Comparison of ENCODE assay signal across 39 cellular contexts in genomic region chr6:6177754-6178153, GRCh38.
"Had no signal": no experiment of that assay in that cellular context is flagged by ENCODE, and none has a peak within 500 bp of the region (broad histone marks: within the 10 kb centered on the region; RNA-seq: fewer than 3 reads in every experiment).

No MANE protein-coding gene starts in this region.

- H3K36me3 Mint-ChIP-seq: activated naive CD4-positive, alpha-beta T cell treated with anti-CD3 and anti-CD28 coated beads, Interleukin-2, amount 10 ng/mL, durations not matched to agents 7 days and 5 days; activated naive CD4-positive, alpha-beta T cell treated with anti-CD3 and anti-CD28 coated beads, Interleukin-2, amount 50 U/mL, for 24 hours; activated naive CD4-positive, alpha-beta T cell treated with anti-CD3 and anti-CD28 coated beads, Interleukin-2, amount 50 U/mL, for 72 hours; activated naive CD8-positive, alpha-beta T cell; activated naive CD8-positive, alpha-beta T cell treated with anti-CD3 and anti-CD28 coated beads for 36 hours; activated naive CD8-positive, alpha-beta T cell treated with anti-CD3 and anti-CD28 coated beads, Interleukin-2, amount 10 ng/mL, durations not matched to agents 7 days and 5 days; brain had no signal

- H3K9me3 Mint-ChIP-seq: activated naive CD4-positive, alpha-beta T cell treated with anti-CD3 and anti-CD28 coated beads for 36 hours; activated naive CD4-positive, alpha-beta T cell treated with anti-CD3 and anti-CD28 coated beads, Interleukin-2, amount 10 ng/mL, durations not matched to agents 7 days and 5 days; activated naive CD4-positive, alpha-beta T cell treated with anti-CD3 and anti-CD28 coated beads, Interleukin-2, amount 50 U/mL, for 24 hours; activated naive CD4-positive, alpha-beta T cell treated with anti-CD3 and anti-CD28 coated beads, Interleukin-2, amount 50 U/mL, for 72 hours; activated naive CD8-positive, alpha-beta T cell treated with anti-CD3 and anti-CD28 coated beads for 36 hours; activated naive CD8-positive, alpha-beta T cell treated with anti-CD3 and anti-CD28 coated beads, Interleukin-2, amount 10 ng/mL, durations not matched to agents 7 days and 5 days; activated naive CD8-positive, alpha-beta T cell treated with anti-CD3 and anti-CD28 coated beads, Interleukin-2, amount 50 U/mL, for 24 hours; activated T-cell treated with anti-CD3 and anti-CD28 coated beads, Interleukin-2, amount 50 U/mL, for 24 hours; activated T-cell treated with anti-CD3 and anti-CD28 coated beads, Interleukin-2, amount 50 U/mL, for 4 hours; activated T-cell treated with anti-CD3 and anti-CD28 coated beads, Interleukin-2, amount 50 U/mL, for 72 hours; activated T-helper 1 cell treated with anti-CD3 and anti-CD28 coated beads, Interleukin-12 subunit alpha, Interleukin-12 subunit beta, Interleukin-2, Interleukin-4 antibody, amounts not matched to agents 30 ng/mL and 10 ng/mL and 1 ng/mL, durations not matched to agents 14 hours and 24 hours and 36 hours; activated T-helper 17 cell treated with anti-CD3 and anti-CD28 coated beads, Interleukin-2, amount 50 U/mL, for 72 hours; activated T-helper 2 cell treated with anti-CD3 and anti-CD28 coated beads, Interferon-gamma antibody, Interleukin-2, Interleukin-4, amounts not matched to agents 10 μg/mL and 5 μg/mL and 100 μg/mL, durations not matched to agents 14 hours and 24 hours and 36 hours; brain; central memory CD8-positive, alpha-beta T cell had no signal

- H3K4me1 ChIP-seq: adrenal gland, ascending aorta, body of pancreas, breast epithelium had no signal

- DNase-seq: activated effector memory CD4-positive, alpha-beta T cell treated with anti-CD3 and anti-CD28 coated beads, Interleukin-2, amount 50 U/mL, for 16 hours; activated effector memory CD4-positive, alpha-beta T cell treated with Interleukin-2 at 50 U/mL for 16 hours; activated gamma-delta T cell; activated gamma-delta T cell treated with Interleukin-2 at 50 U/mL for 16 hours; activated naive CD4-positive, alpha-beta T cell; activated naive CD4-positive, alpha-beta T cell treated with anti-CD3 and anti-CD28 coated beads for 36 hours; activated naive CD4-positive, alpha-beta T cell treated with anti-CD3 and anti-CD28 coated beads, Interleukin-2, amount 10 ng/mL, durations not matched to agents 7 days and 5 days; activated naive CD4-positive, alpha-beta T cell treated with anti-CD3 and anti-CD28 coated beads, Interleukin-2, amount 50 U/mL, for 16 hours; activated naive CD4-positive, alpha-beta T cell treated with Interleukin-2 at 50 U/mL for 16 hours; activated naive CD8-positive, alpha-beta T cell treated with anti-CD3 and anti-CD28 coated beads for 36 hours; activated naive CD8-positive, alpha-beta T cell treated with anti-CD3 and anti-CD28 coated beads, Interleukin-2, amount 10 ng/mL, durations not matched to agents 7 days and 5 days; activated naive CD8-positive, alpha-beta T cell treated with anti-CD3 and anti-CD28 coated beads, Interleukin-2, amount 50 U/mL, for 24 hours; activated T-cell treated with anti-CD3 and anti-CD28 coated beads for 4 hours; activated T-cell treated with anti-CD3 and anti-CD28 coated beads, Interleukin-2, amount 50 U/mL, for 1 hour; activated T-cell treated with anti-CD3 and anti-CD28 coated beads, Interleukin-2, amount 50 U/mL, for 24 hours; activated T-cell treated with anti-CD3 and anti-CD28 coated beads, Interleukin-2, amount 50 U/mL, for 4 hours; activated T-cell treated with anti-CD3 and anti-CD28 coated beads, Interleukin-2, amount 50 U/mL, for 48 hours; activated T-cell treated with anti-CD3 and anti-CD28 coated beads, Interleukin-2, amount 50 U/mL, for 72 hours; adrenal gland; amniotic stem cell; amygdala; anterior cingulate cortex; aorta; body of pancreas; brain microvascular endothelial cell; caudate nucleus; central memory CD4-positive, alpha-beta T cell; cerebellar nuclear complex had no signal

- H3K4me1 Mint-ChIP-seq: activated naive CD4-positive, alpha-beta T cell treated with anti-CD3 and anti-CD28 coated beads, Interleukin-2, amount 10 ng/mL, durations not matched to agents 7 days and 5 days; activated naive CD4-positive, alpha-beta T cell treated with anti-CD3 and anti-CD28 coated beads, Interleukin-2, amount 50 U/mL, for 24 hours; activated naive CD8-positive, alpha-beta T cell treated with anti-CD3 and anti-CD28 coated beads for 36 hours; activated naive CD8-positive, alpha-beta T cell treated with anti-CD3 and anti-CD28 coated beads, Interleukin-2, amount 10 ng/mL, durations not matched to agents 7 days and 5 days; activated naive CD8-positive, alpha-beta T cell treated with anti-CD3 and anti-CD28 coated beads, Interleukin-2, amount 50 U/mL, for 24 hours; activated T-helper 17 cell treated with anti-CD3 and anti-CD28 coated beads, Interleukin-2, amount 50 U/mL, for 72 hours; brain; central memory CD8-positive, alpha-beta T cell had no signal

- H3K9me3 ChIP-seq: adrenal gland, ascending aorta, body of pancreas, breast epithelium had no signal

- ATAC-seq: activated naive CD4-positive, alpha-beta T cell treated with anti-CD3 and anti-CD28 coated beads, Interleukin-2, amount 50 U/mL, for 72 hours; activated naive CD8-positive, alpha-beta T cell treated with anti-CD3 and anti-CD28 coated beads, Interleukin-2, amount 50 U/mL, for 24 hours; activated T-cell treated with anti-CD3 and anti-CD28 coated beads, Interleukin-2, amount 50 U/mL, for 4 hours; activated T-cell treated with anti-CD3 and anti-CD28 coated beads, Interleukin-2, amount 50 U/mL, for 72 hours; activated T-helper 17 cell treated with anti-CD3 and anti-CD28 coated beads, Interleukin-2, amount 50 U/mL, for 72 hours; body of pancreas had no signal

- H3K4me3 Mint-ChIP-seq: activated naive CD4-positive, alpha-beta T cell treated with anti-CD3 and anti-CD28 coated beads for 36 hours; activated naive CD4-positive, alpha-beta T cell treated with anti-CD3 and anti-CD28 coated beads, Interleukin-2, amount 10 ng/mL, durations not matched to agents 7 days and 5 days; activated naive CD4-positive, alpha-beta T cell treated with anti-CD3 and anti-CD28 coated beads, Interleukin-2, amount 50 U/mL, for 24 hours; activated naive CD8-positive, alpha-beta T cell; activated naive CD8-positive, alpha-beta T cell treated with anti-CD3 and anti-CD28 coated beads for 36 hours; activated naive CD8-positive, alpha-beta T cell treated with anti-CD3 and anti-CD28 coated beads, Interleukin-2, amount 10 ng/mL, durations not matched to agents 7 days and 5 days; activated naive CD8-positive, alpha-beta T cell treated with anti-CD3 and anti-CD28 coated beads, Interleukin-2, amount 50 U/mL, for 24 hours; activated T-cell treated with anti-CD3 and anti-CD28 coated beads, Interleukin-2, amount 50 U/mL, for 24 hours; activated T-cell treated with anti-CD3 and anti-CD28 coated beads, Interleukin-2, amount 50 U/mL, for 4 hours; activated T-cell treated with anti-CD3 and anti-CD28 coated beads, Interleukin-2, amount 50 U/mL, for 72 hours; activated T-helper 1 cell treated with anti-CD3 and anti-CD28 coated beads, Interleukin-12 subunit alpha, Interleukin-12 subunit beta, Interleukin-2, Interleukin-4 antibody, amounts not matched to agents 30 ng/mL and 10 ng/mL and 1 ng/mL, durations not matched to agents 14 hours and 24 hours and 36 hours; activated T-helper 17 cell treated with anti-CD3 and anti-CD28 coated beads, Interleukin-2, amount 50 U/mL, for 72 hours; brain; central memory CD8-positive, alpha-beta T cell had no signal

- H3K4me3 ChIP-seq: adrenal gland, ascending aorta, body of pancreas, breast epithelium, cardiac muscle cell had no signal

- H3K27ac Mint-ChIP-seq: activated naive CD4-positive, alpha-beta T cell treated with anti-CD3 and anti-CD28 coated beads for 36 hours; activated naive CD4-positive, alpha-beta T cell treated with anti-CD3 and anti-CD28 coated beads, Interleukin-2, amount 10 ng/mL, durations not matched to agents 7 days and 5 days; activated naive CD4-positive, alpha-beta T cell treated with anti-CD3 and anti-CD28 coated beads, Interleukin-2, amount 50 U/mL, for 24 hours; activated naive CD4-positive, alpha-beta T cell treated with anti-CD3 and anti-CD28 coated beads, Interleukin-2, amount 50 U/mL, for 72 hours; activated naive CD8-positive, alpha-beta T cell; activated naive CD8-positive, alpha-beta T cell treated with anti-CD3 and anti-CD28 coated beads for 36 hours; activated naive CD8-positive, alpha-beta T cell treated with anti-CD3 and anti-CD28 coated beads, Interleukin-2, amount 10 ng/mL, durations not matched to agents 7 days and 5 days; activated naive CD8-positive, alpha-beta T cell treated with anti-CD3 and anti-CD28 coated beads, Interleukin-2, amount 50 U/mL, for 24 hours; activated T-cell treated with anti-CD3 and anti-CD28 coated beads, Interleukin-2, amount 50 U/mL, for 24 hours; activated T-cell treated with anti-CD3 and anti-CD28 coated beads, Interleukin-2, amount 50 U/mL, for 72 hours; activated T-helper 1 cell treated with anti-CD3 and anti-CD28 coated beads, Interleukin-12 subunit alpha, Interleukin-12 subunit beta, Interleukin-2, Interleukin-4 antibody, amounts not matched to agents 30 ng/mL and 10 ng/mL and 1 ng/mL, durations not matched to agents 14 hours and 24 hours and 36 hours; activated T-helper 17 cell treated with anti-CD3 and anti-CD28 coated beads, Interleukin-2, amount 50 U/mL, for 72 hours; activated T-helper 2 cell treated with anti-CD3 and anti-CD28 coated beads, Interferon-gamma antibody, Interleukin-2, Interleukin-4, amounts not matched to agents 10 μg/mL and 5 μg/mL and 100 μg/mL, durations not matched to agents 14 hours and 24 hours and 36 hours; brain had no signal

- H3K36me3 ChIP-seq: adrenal gland, ascending aorta, brain microvascular endothelial cell, breast epithelium, cardiac muscle cell had no signal

- H3K27ac ChIP-seq: adrenal gland, ascending aorta, body of pancreas, brain microvascular endothelial cell, breast epithelium, cardiac muscle cell had no signal

- H3K27me3 ChIP-seq: adrenal gland, ascending aorta, body of pancreas, brain microvascular endothelial cell, breast epithelium, cardiac muscle cell had no signal
